Comparison of ENCODE assay signal across 17 cellular contexts in the genomic region with DNA sequence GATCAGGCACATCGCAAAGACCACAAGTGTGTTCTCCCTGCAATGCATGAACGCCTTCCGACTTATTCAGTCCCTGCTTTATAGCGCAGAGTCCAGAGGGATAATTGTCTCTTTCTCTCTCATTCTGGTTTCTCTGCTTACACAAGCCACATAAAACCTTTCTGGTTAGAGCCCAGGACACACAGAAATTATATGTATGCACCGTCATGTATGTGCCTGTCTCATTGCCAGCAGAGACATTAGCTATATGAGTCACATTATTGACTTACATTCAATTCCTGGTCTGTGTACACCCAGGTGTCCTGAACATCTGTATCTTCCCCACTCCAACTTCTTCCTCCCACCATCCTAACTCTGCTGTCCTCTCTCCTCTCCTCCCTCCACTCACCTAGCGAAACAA. TPM values are rescaled to one million over a fixed set of nuclear protein-coding genes. Genes with fewer than 3 reads are reported as not detected.
A peak's percentile ranks its signal among the peaks of the same experiment; 100 is the strongest.
DNase-seq lines count a peak whose midpoint lies in the region; ATAC-seq, FAIRE-seq and TF ChIP-seq lines count a peak whose summit lies in the region.
"Had no signal": no experiment of that assay in that cellular context is flagged by ENCODE, and none has a peak within 500 bp of the region (broad histone marks: within the 10 kb centered on the region; RNA-seq: fewer than 3 reads in every experiment).

No MANE protein-coding gene starts in this region.

- H4K20me1 ChIP-seq in keratinocyte (ENCODE audit: control insufficient read depth, extremely low read depth, insufficient read depth, low read length) = no peaks in the 10 kb centered on the region

- FAIRE-seq in keratinocyte (lab: Jason Lieb, UNC) = peak; percentile 69
- FAIRE-seq: G401.6, GM12878, K562 had no signal

- H3K9me3 ChIP-seq in keratinocyte (ENCODE audit: control insufficient read depth, low read depth, low read length) = no peaks in the 10 kb centered on the region
- H3K9me3 ChIP-seq: Caco-2 had no signal

- peak overlapping the region; percentile 24 for H3K4me2 ChIP-seq in keratinocyte (ENCODE audit: control insufficient read depth, extremely low read depth, insufficient read depth, low read depth, low read length)

- dilution Hi-C loops in keratinocyte (cut with MboI; ENCODE audit: extremely low pct_ligation_motif_present, low sequenced_read_pairs) = no loop called here

- DNase-seq in NCI-H748 (lab: John Stamatoyannopoulos, UW; ENCODE audit: unreplicated experiment) (peak; percentile 9), NCI-H748 treated with DMSO at 0.1 percent for 48 hours (lab: John Stamatoyannopoulos, UW) (no peak), DMS79 (lab: John Stamatoyannopoulos, UW) (peak; percentile 74), keratinocyte (ENCODE audit: low read depth, low spot score) (peak; percentile 25), GDM1 (lab: John Stamatoyannopoulos, UW) (no peak)
- DNase-seq: Caco-2, DND-41, MV-4-11, NCI-H146, NCI-H446, SHP77 treated with DMSO at 0.1 percent for 48 hours had no signal

- H3K4me1 ChIP-seq in keratinocyte (ENCODE audit: control insufficient read depth, extremely low read depth, insufficient read depth, low read length) = peaks cover 8% of the 10 kb centered on the region
- H3K4me1 ChIP-seq: Caco-2 had no signal

- H3K27me3 ChIP-seq in keratinocyte (ENCODE audit: control insufficient read depth, extremely low read depth, insufficient read depth, low read length) = peaks cover 14% of the 10 kb centered on the region

- no peaks in the 10 kb centered on the region for H3K79me2 ChIP-seq in keratinocyte (ENCODE audit: control insufficient read depth, insufficient read depth, low read length)

- H3K27ac ChIP-seq in angular gyrus (ENCODE audit: low read depth, low read length) = peak overlapping the region; percentile 13
- no peak overlapping the region for H3K27ac ChIP-seq in keratinocyte (ENCODE audit: control insufficient read depth, insufficient read depth, low read length)

- H2AFZ ChIP-seq in keratinocyte (ENCODE audit: control insufficient read depth, low read length) = no peak overlapping the region
- H2AFZ ChIP-seq: GM23338 had no signal

- H3K4me3 ChIP-seq in keratinocyte (ENCODE audit: control insufficient read depth in 2 of 3, extremely low read depth in 1 of 3, insufficient read depth in 2 of 3, low read depth in 1 of 3, low read length in 3 of 3) = no peak overlapping the region
- H3K4me3 ChIP-seq: GM12878, K562 had no signal

- ATAC-seq in SK-N-SH treated with all-trans-retinoic acid at 6 μM for 48 hours = no peak
- ATAC-seq: GM12878, K562 had no signal

- H3K9me1 ChIP-seq in keratinocyte (ENCODE audit: control insufficient read depth, extremely low read depth, insufficient read depth, low read length) = no peaks in the 10 kb centered on the region

- no peak for TF ChIP-seq CTCF in keratinocyte (optimal IDR thresholded peaks at IDR 0.05 in 1 of 3, IDR thresholded peaks at IDR 0.05 in 1 of 3, conservative IDR thresholded peaks at IDR 0.05 in 1 of 3; ENCODE audit: extremely low read depth in 1 of 3, insufficient read depth in 2 of 3, low read length in 3 of 3)

- no peaks in the 10 kb centered on the region for H3K36me3 ChIP-seq in keratinocyte (ENCODE audit: control insufficient read depth in 2 of 2, extremely low read depth in 1 of 2, insufficient read depth in 2 of 2, low read length in 2 of 2)

- H3K9ac ChIP-seq in keratinocyte (ENCODE audit: control insufficient read depth, extremely low read depth, insufficient read depth, low read length) = no peak overlapping the region

TF ChIP-seq in SK-N-SH treated with all-trans-retinoic acid at 6 μM for 48 hours, 23 proteins besides CTCF, POLR2A, EP300 and RAD21:
- no peak for TF ChIP-seq ZC3H10 (CRISPR knock-in tag; IDR thresholded peaks at IDR 0.05)
- no peak for TF ChIP-seq ZFP30 (CRISPR knock-in tag; IDR thresholded peaks at IDR 0.05)
- TF ChIP-seq ARNTL (CRISPR knock-in tag; IDR thresholded peaks at IDR 0.05; ENCODE audit: borderline replicate concordance, low read depth) = no peak
- no peak for TF ChIP-seq PPARA (CRISPR knock-in tag; IDR thresholded peaks at IDR 0.05; ENCODE audit: borderline replicate concordance)

RNA-seq across cellular contexts. Expression of a gene that starts 44.0 kb away (rescaled TPM):
- not detected in 3 replicates for polyA plus RNA-seq in keratinocyte
- polyA plus RNA-seq in keratinocyte (2011; ENCODE audit: low read depth) = not detected
- polyA plus RNA-seq in keratinocyte (2011; cell fraction: cytosol; rRNA removed) = not detected in 2 replicates
- polyA plus RNA-seq in keratinocyte (2011; cell fraction: nucleus; rRNA removed) = not detected in 2 replicates
- polyA plus RNA-seq in keratinocyte (2012; ENCODE audit: low replicate concordance) = not detected in 2 replicates
- polyA minus RNA-seq in keratinocyte = not detected in 3 replicates
- polyA minus RNA-seq in keratinocyte (2011; cell fraction: cytosol; rRNA and poly(A)+ RNA removed) = not detected
- polyA minus RNA-seq in keratinocyte (2011; cell fraction: nucleus; rRNA and poly(A)+ RNA removed) = not detected in 2 replicates
- polyA plus RNA-seq: GM12878, K562 had no signal

Comparison
In these comparisons a context has a peak if more than half of its experiments do, and no peak if none do; other contexts are left out.
1. DNase-seq: peak in NCI-H748 (single experiment), DMS79 (single experiment) and keratinocyte (single experiment); none in NCI-H748 treated with DMSO at 0.1 percent for 48 hours (single experiment) and GDM1 (single experiment).